ENCODE assay signal across 8 cellular contexts in the genomic region with DNA sequence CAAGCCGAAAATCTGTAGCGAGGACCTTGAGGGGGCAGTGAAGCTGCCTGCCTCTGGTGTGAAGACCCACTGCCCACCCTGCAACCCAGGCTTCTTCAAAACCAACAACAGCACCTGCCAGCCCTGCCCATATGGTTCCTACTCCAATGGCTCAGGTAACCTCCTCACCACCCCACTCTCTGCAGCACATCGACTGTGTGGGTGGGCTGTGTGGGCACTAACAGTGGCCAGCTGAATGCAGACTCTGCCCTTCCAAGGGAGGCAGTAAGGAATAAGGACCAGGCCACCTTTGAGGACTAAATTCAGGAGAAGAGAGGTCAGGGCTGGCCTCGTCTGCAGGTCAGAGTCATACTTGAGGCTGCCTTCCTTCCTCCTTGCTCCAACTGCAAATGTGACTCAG.
"Had no signal": no experiment of that assay in that cellular context is flagged by ENCODE, and none has a peak within 500 bp of the region (broad histone marks: within the 10 kb centered on the region; RNA-seq: fewer than 3 reads in every experiment).

No MANE protein-coding gene starts in this region.

- DNase-seq: H9, HCEC 1CT, HFFc6, KG1 had no signal

- ATAC-seq: GM23338, HepG2, K562 had no signal

- H3K27ac ChIP-seq: HL-60 had no signal

- H2AFZ ChIP-seq: GM23338 had no signal

- H3K4me3 ChIP-seq: GM23338, K562 had no signal

- H3K4me2 ChIP-seq: GM23338 had no signal
